12 cellular contexts compared by ENCODE assay signal in the genomic region with DNA sequence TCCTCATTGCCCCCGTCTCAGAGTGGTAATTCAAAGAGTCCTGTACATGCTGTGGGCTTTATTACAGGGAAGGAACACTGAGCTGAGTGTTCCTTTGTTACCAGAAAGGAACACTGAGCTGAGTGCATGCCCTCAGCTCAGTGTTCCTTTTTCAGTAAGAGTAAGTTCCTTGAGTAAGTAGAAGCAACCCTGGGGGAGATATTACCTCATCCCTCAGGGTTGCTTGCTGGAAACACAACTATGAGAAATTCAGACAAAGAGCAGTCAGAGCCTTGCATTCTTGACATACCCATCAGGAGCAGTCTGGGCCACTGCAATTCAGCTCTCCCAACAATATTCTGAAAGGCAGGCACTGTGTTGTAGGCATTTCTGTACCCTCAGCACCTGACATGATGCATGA. TPM values are rescaled to one million over a fixed set of nuclear protein-coding genes. Genes with fewer than 3 reads are reported as not detected.
A peak's percentile ranks its signal among the peaks of the same experiment; 100 is the strongest.
DNase-seq lines count a peak whose midpoint lies in the region; ATAC-seq and TF ChIP-seq lines count a peak whose summit lies in the region.
"Had no signal": no experiment of that assay in that cellular context is flagged by ENCODE, and none has a peak within 500 bp of the region (broad histone marks: within the 10 kb centered on the region; RNA-seq: fewer than 3 reads in every experiment).

No MANE protein-coding gene starts in this region.

- no peak for TF ChIP-seq CTCF in body of pancreas (IDR thresholded peaks at IDR 0.05)

- DNase-seq in AG08396 (ENCODE audit: low spot score) = peak; percentile 56
- DNase-seq in LHCN-M2 (ENCODE audit: low read depth) = peak; percentile 20
- DNase-seq in dedifferentiated amniotic fluid mesenchymal stem cell (ENCODE audit: extremely low spot score) = peak; percentile 74
- DNase-seq in COR-L47 (lab: John Stamatoyannopoulos, UW) = no peak
- no peak for DNase-seq in activated effector memory CD4-positive, alpha-beta T cell treated with anti-CD3 and anti-CD28 coated beads, Interleukin-2, amount 50 U/mL, for 16 hours
- no peak for DNase-seq in body of pancreas
- DNase-seq: CD4-positive, CD25-positive, alpha-beta regulatory T cell; NCI-H524 treated with DMSO at 0.1 percent for 48 hours; stimulated activated naive B cell treated with anti-CD40 and anti-IgM and Interleukin-4, amounts not matched to agents 10 μg/mL and 1 μg/mL and 100 μg/mL, for 72 hours had no signal

- WGBS in mesodermal cell (ENCODE audit: insufficient coverage in 2 of 2), 2 experiments = 67% methylated on average over 1 of the region's 1 CpG; no CpG with 5 or more reads in 1 of the 2 experiments
- WGBS in body of pancreas, 2 donors = 81 to 100% methylated on average over 1 of the region's 1 CpG

- no peak overlapping the region for H3K4me3 ChIP-seq in mesodermal cell (ENCODE audit: extremely low read depth, insufficient read depth, low read length, poor library complexity, severe bottlenecking)
- H3K4me3 ChIP-seq in body of pancreas = no peak overlapping the region

- no peaks in the 10 kb centered on the region for H3K27me3 ChIP-seq in body of pancreas

- no peak for TF ChIP-seq POLR2A in body of pancreas (IDR thresholded peaks at IDR 0.05)

- H3K4me1 ChIP-seq in mesodermal cell (ENCODE audit: control insufficient read depth, insufficient read depth, low read length, poor library complexity, severe bottlenecking) (peaks cover 16% of the 10 kb centered on the region), body of pancreas (no peaks in the 10 kb centered on the region)

- H3K27ac ChIP-seq in mesodermal cell (ENCODE audit: low read depth, low read length, severe bottlenecking) = peak overlapping the region; percentile 55
- H3K27ac ChIP-seq in body of pancreas = no peak overlapping the region
- H3K27ac ChIP-seq: KMS-11 had no signal

- intact Hi-C loops in body of pancreas (cut with DNase I) = no loop called here

- H3K9me3 ChIP-seq in mesodermal cell (ENCODE audit: control insufficient read depth, low read length) (no peaks in the 10 kb centered on the region), body of pancreas (no peaks in the 10 kb centered on the region)

- ATAC-seq in body of pancreas (no peak), HG03521 (IDR thresholded peaks at IDR 0.05; ENCODE audit: unreplicated experiment) (no peak)
- ATAC-seq: stimulated activated naive B cell treated with anti-CD40 and anti-IgM and Interleukin-4, amounts not matched to agents 10 μg/mL and 1 μg/mL and 100 μg/mL, for 72 hours had no signal

- H3K36me3 ChIP-seq in mesodermal cell (ENCODE audit: control insufficient read depth, insufficient read depth, low read length) (no peaks in the 10 kb centered on the region), body of pancreas (replicated peaks in 1 of 2; ENCODE audit: insufficient read depth in 1 of 2, low read depth in 2 of 2) (no peaks in the 10 kb centered on the region)

RNA-seq across cellular contexts. Expression of gene CHRM5, which starts 17.0 kb away (rescaled TPM):
- total RNA-seq in LHCN-M2 (2014; rRNA removed) (0.06 TPM in 2 replicates), body of pancreas (not detected)
- polyA plus RNA-seq in LHCN-M2 (2012) = 0.06 TPM
- polyA plus RNA-seq in mesodermal cell (2013, experiment 1 of 2) = 0.15 TPM
- polyA plus RNA-seq in mesodermal cell (2013, experiment 2 of 2) = 0.61 TPM
- total RNA-seq: CD4-positive, CD25-positive, alpha-beta regulatory T cell had no signal
- polyA plus RNA-seq: CD4-positive, CD25-positive, alpha-beta regulatory T cell had no signal

RNA-seq across cellular contexts. Expression of gene AVEN, which starts 53.7 kb away (rescaled TPM):
- 37.8 TPM in 2 replicates for total RNA-seq in LHCN-M2 (2014; rRNA removed)
- 41.4 TPM for polyA plus RNA-seq in LHCN-M2 (2012)
- 15.3 TPM for polyA plus RNA-seq in mesodermal cell (2013, experiment 1 of 2)
- polyA plus RNA-seq in mesodermal cell (2013, experiment 2 of 2) = 14.6 TPM
- 10 to 100 TPM; 10.5 to 12.2 TPM for total RNA-seq in body of pancreas

Comparison
In these comparisons a context has a peak if more than half of its experiments do, and no peak if none do; other contexts are left out.
1. DNase-seq: peak in AG08396 (single experiment), LHCN-M2 (single experiment) and dedifferentiated amniotic fluid mesenchymal stem cell (single experiment); none in COR-L47 (single experiment), activated effector memory CD4-positive, alpha-beta T cell treated with anti-CD3 and anti-CD28 coated beads, Interleukin-2, amount 50 U/mL, for 16 hours (single experiment) and body of pancreas (0 of 4).